ENCODE assay signal across 20 cellular contexts in genomic region chr15:99098991-99099390, GRCh38. TPM values are rescaled to one million over a fixed set of nuclear protein-coding genes. Genes with fewer than 3 reads are reported as not detected.
"Had no signal": no experiment of that assay in that cellular context is flagged by ENCODE, and none has a peak within 500 bp of the region (broad histone marks: within the 10 kb centered on the region; RNA-seq: fewer than 3 reads in every experiment).

No MANE protein-coding gene starts in this region.

- H3K4me3 Mint-ChIP-seq: immature natural killer cell; natural killer cell treated with Interleukin-12 subunit alpha and Interleukin-12 subunit beta and Interleukin-15 and Interleukin-18, amount 100 ng/mL, for 72 hours; neural crest cell; stimulated activated naive B cell treated with anti-CD40 and anti-IgM and Interleukin-4, amounts not matched to agents 10 μg/mL and 1 μg/mL and 100 μg/mL, for 72 hours; stimulated activated naive CD8-positive, alpha-beta T cell treated with anti-CD3 and anti-CD28 coated beads, Interleukin-15, Interleukin-2, amounts not matched to agents 100 ng/mL and 50 ng/mL, for 24 hours had no signal

- H3K4me3 ChIP-seq: dorsolateral prefrontal cortex, lower lobe of right lung, right atrium auricular region, thoracic aorta, transverse colon, vagina had no signal

- H3K9me3 Mint-ChIP-seq: immature natural killer cell; natural killer cell treated with Interleukin-12 subunit alpha and Interleukin-12 subunit beta and Interleukin-15 and Interleukin-18, amount 100 ng/mL, for 72 hours; neural crest cell; stimulated activated naive B cell treated with anti-CD40 and anti-IgM and Interleukin-4, amounts not matched to agents 10 μg/mL and 1 μg/mL and 100 μg/mL, for 72 hours; stimulated activated naive CD8-positive, alpha-beta T cell treated with anti-CD3 and anti-CD28 coated beads, Interleukin-15, Interleukin-2, amounts not matched to agents 100 ng/mL and 50 ng/mL, for 24 hours had no signal

- H3K27me3 ChIP-seq: dorsolateral prefrontal cortex, right atrium auricular region, vagina had no signal

- H3K27ac Mint-ChIP-seq: immature natural killer cell; natural killer cell treated with Interleukin-12 subunit alpha and Interleukin-12 subunit beta and Interleukin-15 and Interleukin-18, amount 100 ng/mL, for 72 hours; progenitor cell of endocrine pancreas; stimulated activated naive B cell treated with anti-CD40 and anti-IgM and Interleukin-4, amounts not matched to agents 10 μg/mL and 1 μg/mL and 100 μg/mL, for 72 hours; stimulated activated naive CD8-positive, alpha-beta T cell treated with anti-CD3 and anti-CD28 coated beads, Interleukin-15, Interleukin-2, amounts not matched to agents 100 ng/mL and 50 ng/mL, for 24 hours had no signal

- H3K27ac ChIP-seq: dorsolateral prefrontal cortex, foreskin keratinocyte, lower lobe of right lung, parathyroid adenoma, right atrium auricular region, thoracic aorta, transverse colon, vagina had no signal

- H3K9me3 ChIP-seq: lower lobe of right lung, right atrium auricular region, thoracic aorta, transverse colon, vagina had no signal

- ATAC-seq: foreskin keratinocyte; left ventricle myocardium superior; lower lobe of right lung; natural killer cell treated with Interleukin-12 subunit alpha and Interleukin-12 subunit beta and Interleukin-15 and Interleukin-18, amount 100 ng/mL, for 72 hours; sciatic nerve; stimulated activated naive B cell treated with anti-CD40 and anti-IgM and Interleukin-4, amounts not matched to agents 10 μg/mL and 1 μg/mL and 100 μg/mL, for 72 hours had no signal

- H3K36me3 Mint-ChIP-seq: immature natural killer cell; natural killer cell treated with Interleukin-12 subunit alpha and Interleukin-12 subunit beta and Interleukin-15 and Interleukin-18, amount 100 ng/mL, for 72 hours; stimulated activated naive B cell treated with anti-CD40 and anti-IgM and Interleukin-4, amounts not matched to agents 10 μg/mL and 1 μg/mL and 100 μg/mL, for 72 hours had no signal

- DNase-seq: cerebellar nuclear complex; dorsolateral prefrontal cortex; effector CD4-positive, alpha-beta T cell; foreskin keratinocyte; hypothalamus; immature natural killer cell; left ventricle myocardium superior; lower lobe of right lung; stimulated activated CD4-positive, alpha-beta T cell treated with anti-CD3 and anti-CD28 coated beads, Interleukin-4, amount 100 ng/mL, for 4 hours; stimulated activated naive B cell treated with anti-CD40 and anti-IgM and Interleukin-4, amounts not matched to agents 10 μg/mL and 1 μg/mL and 100 μg/mL, for 72 hours; transverse colon had no signal

- H3K4me1 ChIP-seq: foreskin keratinocyte, parathyroid adenoma had no signal

- H3K36me3 ChIP-seq: lower lobe of right lung, right atrium auricular region, thoracic aorta, transverse colon, vagina had no signal

RNA-seq across cellular contexts. Expression of gene SYNM, which starts 5.9 kb away (rescaled TPM):
- polyA plus RNA-seq: immature natural killer cell had no signal
